In genomic region chr20:15162061-15162740, GRCh38 we compare ENCODE assay signal across 2 cellular contexts.
TF ChIP-seq lines count a peak whose summit lies in the region.

No MANE protein-coding gene starts in this region.

TF ChIP-seq in SK-N-SH, 30 proteins besides CTCF, POLR2A, EP300 and RAD21 (continued from another document):
- TF ChIP-seq, protein P1, sequence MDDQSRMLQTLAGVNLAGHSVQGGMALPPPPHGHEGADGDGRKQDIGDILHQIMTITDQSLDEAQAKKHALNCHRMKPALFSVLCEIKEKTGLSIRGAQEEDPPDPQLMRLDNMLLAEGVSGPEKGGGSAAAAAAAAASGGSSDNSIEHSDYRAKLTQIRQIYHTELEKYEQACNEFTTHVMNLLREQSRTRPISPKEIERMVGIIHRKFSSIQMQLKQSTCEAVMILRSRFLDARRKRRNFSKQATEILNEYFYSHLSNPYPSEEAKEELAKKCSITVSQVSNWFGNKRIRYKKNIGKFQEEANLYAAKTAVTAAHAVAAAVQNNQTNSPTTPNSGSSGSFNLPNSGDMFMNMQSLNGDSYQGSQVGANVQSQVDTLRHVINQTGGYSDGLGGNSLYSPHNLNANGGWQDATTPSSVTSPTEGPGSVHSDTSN (IDR thresholded peaks at IDR 0.05), result no peak

TF ChIP-seq in SK-N-SH treated with all-trans-retinoic acid at 6 μM for 48 hours, 23 proteins besides CTCF, POLR2A, EP300 and RAD21 (continued from another document):
- TF ChIP-seq, protein P2, sequence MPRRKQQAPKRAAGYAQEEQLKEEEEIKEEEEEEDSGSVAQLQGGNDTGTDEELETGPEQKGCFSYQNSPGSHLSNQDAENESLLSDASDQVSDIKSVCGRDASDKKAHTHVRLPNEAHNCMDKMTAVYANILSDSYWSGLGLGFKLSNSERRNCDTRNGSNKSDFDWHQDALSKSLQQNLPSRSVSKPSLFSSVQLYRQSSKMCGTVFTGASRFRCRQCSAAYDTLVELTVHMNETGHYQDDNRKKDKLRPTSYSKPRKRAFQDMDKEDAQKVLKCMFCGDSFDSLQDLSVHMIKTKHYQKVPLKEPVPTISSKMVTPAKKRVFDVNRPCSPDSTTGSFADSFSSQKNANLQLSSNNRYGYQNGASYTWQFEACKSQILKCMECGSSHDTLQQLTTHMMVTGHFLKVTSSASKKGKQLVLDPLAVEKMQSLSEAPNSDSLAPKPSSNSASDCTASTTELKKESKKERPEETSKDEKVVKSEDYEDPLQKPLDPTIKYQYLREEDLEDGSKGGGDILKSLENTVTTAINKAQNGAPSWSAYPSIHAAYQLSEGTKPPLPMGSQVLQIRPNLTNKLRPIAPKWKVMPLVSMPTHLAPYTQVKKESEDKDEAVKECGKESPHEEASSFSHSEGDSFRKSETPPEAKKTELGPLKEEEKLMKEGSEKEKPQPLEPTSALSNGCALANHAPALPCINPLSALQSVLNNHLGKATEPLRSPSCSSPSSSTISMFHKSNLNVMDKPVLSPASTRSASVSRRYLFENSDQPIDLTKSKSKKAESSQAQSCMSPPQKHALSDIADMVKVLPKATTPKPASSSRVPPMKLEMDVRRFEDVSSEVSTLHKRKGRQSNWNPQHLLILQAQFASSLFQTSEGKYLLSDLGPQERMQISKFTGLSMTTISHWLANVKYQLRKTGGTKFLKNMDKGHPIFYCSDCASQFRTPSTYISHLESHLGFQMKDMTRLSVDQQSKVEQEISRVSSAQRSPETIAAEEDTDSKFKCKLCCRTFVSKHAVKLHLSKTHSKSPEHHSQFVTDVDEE (CRISPR knock-in tag; IDR thresholded peaks at IDR 0.05), result no peak
- TF ChIP-seq CSRNP3 (CRISPR knock-in tag; IDR thresholded peaks at IDR 0.05), result no peak
- no peak for TF ChIP-seq TOX (CRISPR knock-in tag; IDR thresholded peaks at IDR 0.05; ENCODE audit: borderline replicate concordance)
- TF ChIP-seq OSR1 (CRISPR knock-in tag; IDR thresholded peaks at IDR 0.05), result no peak
- TF ChIP-seq, protein P3, sequence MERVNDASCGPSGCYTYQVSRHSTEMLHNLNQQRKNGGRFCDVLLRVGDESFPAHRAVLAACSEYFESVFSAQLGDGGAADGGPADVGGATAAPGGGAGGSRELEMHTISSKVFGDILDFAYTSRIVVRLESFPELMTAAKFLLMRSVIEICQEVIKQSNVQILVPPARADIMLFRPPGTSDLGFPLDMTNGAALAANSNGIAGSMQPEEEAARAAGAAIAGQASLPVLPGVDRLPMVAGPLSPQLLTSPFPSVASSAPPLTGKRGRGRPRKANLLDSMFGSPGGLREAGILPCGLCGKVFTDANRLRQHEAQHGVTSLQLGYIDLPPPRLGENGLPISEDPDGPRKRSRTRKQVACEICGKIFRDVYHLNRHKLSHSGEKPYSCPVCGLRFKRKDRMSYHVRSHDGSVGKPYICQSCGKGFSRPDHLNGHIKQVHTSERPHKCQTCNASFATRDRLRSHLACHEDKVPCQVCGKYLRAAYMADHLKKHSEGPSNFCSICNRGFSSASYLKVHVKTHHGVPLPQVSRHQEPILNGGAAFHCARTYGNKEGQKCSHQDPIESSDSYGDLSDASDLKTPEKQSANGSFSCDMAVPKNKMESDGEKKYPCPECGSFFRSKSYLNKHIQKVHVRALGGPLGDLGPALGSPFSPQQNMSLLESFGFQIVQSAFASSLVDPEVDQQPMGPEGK (CRISPR knock-in tag; IDR thresholded peaks at IDR 0.05; ENCODE audit: borderline replicate concordance), result no peak
- TF ChIP-seq ZC3H10 (CRISPR knock-in tag; IDR thresholded peaks at IDR 0.05), result no peak
- TF ChIP-seq RARB (CRISPR knock-in tag; IDR thresholded peaks at IDR 0.05), result no peak
